ENCODE assay signal across 8 cellular contexts in genomic region chr14:53153702-53154112, GRCh38. TPM values are rescaled to one million over a fixed set of nuclear protein-coding genes. Genes with fewer than 3 reads are reported as not detected.
DNase-seq lines count a peak whose midpoint lies in the region; ATAC-seq and TF ChIP-seq lines count a peak whose summit lies in the region.

No MANE protein-coding gene starts in this region.

- H3K4me3 ChIP-seq in PC-3 (ENCODE audit: low read length) (peak overlapping the region; percentile 97), endodermal cell (ENCODE audit: low read length) (peak overlapping the region; percentile 90), prostate gland (peak overlapping the region; percentile 66 to 79)

- intact Hi-C loops in Calu3 (cut with micrococcal nuclease; ENCODE audit: unreplicated experiment) = no loop called here
- intact Hi-C loops in PC-3 (cut with micrococcal nuclease) = loop anchor here (2.0 to 10.0 kb wide), 5 partner anchors 37 to 331 kb away; no protein-coding TSS in a partner anchor
- intact Hi-C loops in prostate gland (cut with DNase I) = no loop called here

- H3K9me3 Mint-ChIP-seq in Calu3 (ENCODE audit: low read depth, unreplicated experiment) (no peaks in the 10 kb centered on the region), endodermal cell (no peaks in the 10 kb centered on the region)

- H3K9me2 ChIP-seq in PC-3 (replicated peaks; ENCODE audit: low read length) = no peaks in the 10 kb centered on the region

- 97 to 100% methylated on average over 2 to 4 of the region's 4 CpGs for WGBS in endodermal cell (ENCODE audit: insufficient coverage in 1 of 2, insufficient read length in 1 of 2), 2 experiments
- WGBS in prostate gland = 83% methylated on average over 4 of the region's 4 CpGs

- H3K9me3 ChIP-seq in PC-3 (ENCODE audit: low read length) (no peaks in the 10 kb centered on the region), endodermal cell (ENCODE audit: control insufficient read depth, low read length) (no peaks in the 10 kb centered on the region), prostate gland (no peaks in the 10 kb centered on the region)

- TF ChIP-seq POLR2A in prostate gland (IDR thresholded peaks at IDR 0.05) = no peak

- BruUV-seq in Calu3 (replicated peaks; lab: Mats Ljungman, UMichigan) (no TSS peak), PC-3 (replicated peaks; lab: Mats Ljungman, UMichigan) (TSS peak; percentile 68)

- H3K9ac ChIP-seq in PC-3 (ENCODE audit: low read length) (peak overlapping the region; percentile 67), endodermal cell (ENCODE audit: extremely low read depth, low read length, poor library complexity, severe bottlenecking) (no peak overlapping the region)

- CTCF ChIA-PET in Calu3 (lab: Charles Lee) = no interaction called here
- CTCF ChIA-PET in PC-3 (lab: Charles Lee) = interaction anchor here (1.4 kb wide), 1 partner anchor 64 kb away, joined by 5 read pairs; no protein-coding TSS in a partner anchor

- H3K36me3 Mint-ChIP-seq in Calu3 (ENCODE audit: insufficient read depth, unreplicated experiment) (peaks cover 28% of the 10 kb centered on the region), endodermal cell (ENCODE audit: low read depth) (no peaks in the 10 kb centered on the region)

- H3K27ac ChIP-seq in PC-3 (ENCODE audit: low read length) (no peak overlapping the region), endodermal cell (ENCODE audit: low read depth, low read length) (peak overlapping the region; percentile 45), prostate gland (peak overlapping the region; percentile 81 to 88)

- H3F3A ChIP-seq in PC-3 (ENCODE audit: low read length, unreplicated experiment) = no peaks in the 10 kb centered on the region

- POLR2A ChIA-PET in PC-3 (lab: Charles Lee; ENCODE audit: unreplicated experiment) = interaction anchor here (0.6 kb wide), 1 partner anchor 1874 kb away, joined by 3 read pairs; the partner anchor contains the start of gene SOCS4

- H3K36me3 ChIP-seq in PC-3 (ENCODE audit: low read depth, low read length) (no peaks in the 10 kb centered on the region), endodermal cell (ENCODE audit: control insufficient read depth, insufficient read depth, low read length) (no peaks in the 10 kb centered on the region), prostate gland (no peaks in the 10 kb centered on the region)

- H2AFZ ChIP-seq in PC-3 (ENCODE audit: low read length) = peak overlapping the region; percentile 95

- H3K79me2 ChIP-seq in PC-3 (ENCODE audit: low read length) = peaks cover 39% of the 10 kb centered on the region

- peak overlapping the region; percentile 100 for H3K4me3 Mint-ChIP-seq in Calu3 (ENCODE audit: low read depth, unreplicated experiment)
- peak overlapping the region; percentile 97 for H3K4me3 Mint-ChIP-seq in endodermal cell

- ATAC-seq in PC-3 (no peak), HG03097 (IDR thresholded peaks at IDR 0.05; ENCODE audit: low FRiP score, unreplicated experiment) (no peak)

- H3K4me1 ChIP-seq in PC-3 (ENCODE audit: insufficient read depth, low read length) = peaks cover 17% of the 10 kb centered on the region
- no peaks in the 10 kb centered on the region for H3K4me1 ChIP-seq in endodermal cell (ENCODE audit: control insufficient read depth, insufficient read depth, low read length)
- H3K4me1 ChIP-seq in prostate gland (replicated peaks) = no peaks in the 10 kb centered on the region

- peak overlapping the region; percentile 79 for H3K27ac Mint-ChIP-seq in Calu3 (ENCODE audit: unreplicated experiment)
- peak overlapping the region; percentile 91 for H3K27ac Mint-ChIP-seq in endodermal cell

- TF ChIP-seq CTCF in Calu3 (IDR thresholded peaks at IDR 0.05; ENCODE audit: unreplicated experiment) (no peak), PC-3 (conservative IDR thresholded peaks at IDR 0.05; ENCODE audit: low read depth, low read length) (no peak), endodermal cell (conservative IDR thresholded peaks at IDR 0.05) (no peak), prostate gland (IDR thresholded peaks at IDR 0.05) (no peak)

- H3K27me3 ChIP-seq in PC-3 (ENCODE audit: low read length) (no peaks in the 10 kb centered on the region), endodermal cell (ENCODE audit: control insufficient read depth, insufficient read depth, low read length, poor library complexity, severe bottlenecking) (no peaks in the 10 kb centered on the region), prostate gland (replicated peaks; ENCODE audit: insufficient read depth) (no peaks in the 10 kb centered on the region)

- DNase-seq in Calu3 (no peak), PC-3 (no peak), endodermal cell (no peak), prostate gland (ENCODE audit: low spot score) (no peak), KBM-7 (no peak), islet precursor cell (no peak), hypothalamus (lab: John Stamatoyannopoulos, UW) (no peak)

- H4K20me1 ChIP-seq in PC-3 (ENCODE audit: low read length) = 0 out of 2 replicates have a peak, but pooled peaks cover 11% of the 10 kb centered on the region

- H3K27me3 Mint-ChIP-seq in Calu3 (ENCODE audit: unreplicated experiment) (no peaks in the 10 kb centered on the region), endodermal cell (ENCODE audit: insufficient read depth) (no peaks in the 10 kb centered on the region)

- in situ Hi-C loops in KBM-7 (cut with MboI; ENCODE audit: low pct_unique_long_range_greater_than_20kb, low sequenced_read_pairs) = no loop called here

- H3K4me2 ChIP-seq in PC-3 (ENCODE audit: low read length) = peak overlapping the region; percentile 83

- H3K4me1 Mint-ChIP-seq in Calu3 (ENCODE audit: low read depth, unreplicated experiment) = peaks cover 12% of the 10 kb centered on the region
- H3K4me1 Mint-ChIP-seq in endodermal cell = peaks cover 13% of the 10 kb centered on the region

RNA-seq across cellular contexts. Expression of gene DDHD1, which starts 0.6 kb away (rescaled TPM):
- total RNA-seq in Calu3 (2022) = 12.7 and 14.0 TPM in 2 replicates
- 10.6 and 10.7 TPM in 2 replicates for total RNA-seq in PC-3 (2014; rRNA removed)
- total RNA-seq in endodermal cell = 10 to 100 TPM; 26.2 to 27.1 TPM
- polyA plus RNA-seq in endodermal cell (2013, experiment 1 of 2) = 11.2 TPM
- polyA plus RNA-seq in endodermal cell (2013, experiment 2 of 2) = 11.2 TPM
- total RNA-seq in prostate gland = 10 to 100 TPM in 1 of 2 donors, 1 to 10 TPM in 1; 6.5 to 23.6 TPM
